Comparison of ENCODE assay signal across 15 cellular contexts in genomic region chr4:116092961-116093360, GRCh38.
DNase-seq lines count a peak whose midpoint lies in the region; ATAC-seq and TF ChIP-seq lines count a peak whose summit lies in the region.
"Had no signal": no experiment of that assay in that cellular context is flagged by ENCODE, and none has a peak within 500 bp of the region (broad histone marks: within the 10 kb centered on the region; RNA-seq: fewer than 3 reads in every experiment).

No MANE protein-coding gene starts in this region.

- H2BK5ac ChIP-seq in trophoblast cell (ENCODE audit: low read depth, low read length, poor library complexity): no peak overlapping the region

- H3K18ac ChIP-seq in trophoblast cell (ENCODE audit: low read length): no peak overlapping the region

- H3K27ac ChIP-seq in RWPE1 (no peak overlapping the region), epithelial cell of prostate (peak overlapping the region; percentile 36), trophoblast cell (ENCODE audit: low read depth, low read length) (no peak overlapping the region)
- H3K27ac ChIP-seq: BLaER1 treated with 17β-estradiol and CSF1 and Interleukin-3, amounts not matched to agents 10 nM and 100 nM; HL-60 had no signal

- no peak overlapping the region for H2BK120ac ChIP-seq in trophoblast cell (ENCODE audit: insufficient read depth, low read length, poor library complexity)

- H3K4ac ChIP-seq in trophoblast cell (ENCODE audit: low read depth, low read length): no peak overlapping the region

- H3K4me2 ChIP-seq in trophoblast cell (ENCODE audit: low read length): no peak overlapping the region
- H3K4me2 ChIP-seq: BLaER1 treated with 17β-estradiol and CSF1 and Interleukin-3, amounts not matched to agents 10 nM and 100 nM had no signal

- POLR2A ChIA-PET in RWPE1 (lab: Yijun Ruan, JAX; ENCODE audit: low non-redundant PET): no interaction called here

- H3K23ac ChIP-seq in trophoblast cell (ENCODE audit: low read length): no peak overlapping the region

- no peak overlapping the region for H2AK5ac ChIP-seq in trophoblast cell (ENCODE audit: low read length)

- H4K8ac ChIP-seq in trophoblast cell (ENCODE audit: low read depth, low read length): no peak overlapping the region

- H3K27me3 ChIP-seq in trophoblast cell (ENCODE audit: insufficient read depth, low read length): no peaks in the 10 kb centered on the region
- H3K27me3 ChIP-seq: BLaER1 treated with 17β-estradiol and CSF1 and Interleukin-3, amounts not matched to agents 10 nM and 100 nM had no signal

- TF ChIP-seq CTCF in RWPE1 (conservative IDR thresholded peaks at IDR 0.05; ENCODE audit: low read depth): no peak

- DNase-seq in HPDE6-E6E7 (ENCODE audit: extremely low spot score) (peak; percentile 19), RWPE1 (ENCODE audit: low spot score) (peak; percentile 34), epithelial cell of prostate (ENCODE audit: low read depth, low spot score) (peak; percentile 27), trophoblast cell (peak; percentile 14 to 40), HCEC 1CT (no peak)
- DNase-seq in stimulated activated CD4-positive, alpha-beta T cell treated with anti-CD3 and anti-CD28 coated beads, Interleukin-2, amount 100 ng/mL, for 48 hours: no peak
- DNase-seq: ACHN; CD4-positive, CD25-positive, alpha-beta regulatory T cell; DMS53; GF-D8; IMR-90 had no signal

- H3K79me1 ChIP-seq in trophoblast cell (ENCODE audit: low read length): no peaks in the 10 kb centered on the region

- no peak overlapping the region for H3K14ac ChIP-seq in trophoblast cell (ENCODE audit: low read length)

- H4K12ac ChIP-seq in trophoblast cell (ENCODE audit: low read depth, low read length): no peak overlapping the region

- no peak overlapping the region for H2BK12ac ChIP-seq in trophoblast cell (ENCODE audit: low read length)

- H2AFZ ChIP-seq in trophoblast cell (ENCODE audit: insufficient read depth, low read length, poor library complexity): no peak overlapping the region

- ATAC-seq in GM18498 (IDR thresholded peaks at IDR 0.05; ENCODE audit: unreplicated experiment): no peak
- ATAC-seq: HCT116 had no signal

- CTCF ChIA-PET in RWPE1 (lab: Yijun Ruan, JAX): no interaction called here

- H3K9me3 ChIP-seq in trophoblast cell (ENCODE audit: insufficient read depth, low read depth, low read length): peaks cover 2% of the 10 kb centered on the region

- no CpG with 5 or more reads among the region's 3 CpGs for WGBS in trophoblast cell (ENCODE audit: extremely low coverage, insufficient coverage, insufficient read length)

- H3K9ac ChIP-seq in trophoblast cell (ENCODE audit: low read length): no peak overlapping the region
- H3K9ac ChIP-seq: BLaER1 treated with 17β-estradiol and CSF1 and Interleukin-3, amounts not matched to agents 10 nM and 100 nM had no signal

- H4K91ac ChIP-seq in trophoblast cell (ENCODE audit: low read depth, low read length): no peak overlapping the region

- no peaks in the 10 kb centered on the region for H3K4me1 ChIP-seq in trophoblast cell (ENCODE audit: control insufficient read depth in 1 of 2, insufficient read depth in 2 of 2, low read length in 2 of 2)
- H3K4me1 ChIP-seq: BLaER1 treated with 17β-estradiol and CSF1 and Interleukin-3, amounts not matched to agents 10 nM and 100 nM had no signal

- H3K4me3 ChIP-seq in trophoblast cell (ENCODE audit: low read depth, low read length): no peak overlapping the region
- H3K4me3 ChIP-seq: BLaER1 treated with 17β-estradiol and CSF1 and Interleukin-3, amounts not matched to agents 10 nM and 100 nM had no signal

- no peaks in the 10 kb centered on the region for H3K79me2 ChIP-seq in trophoblast cell (ENCODE audit: control insufficient read depth, insufficient read depth, low read length, poor library complexity)

- H3K36me3 ChIP-seq in trophoblast cell (ENCODE audit: control insufficient read depth in 1 of 2, insufficient read depth in 2 of 2, low read length in 2 of 2): peaks cover 0 to 2% of the 10 kb centered on the region in 2 experiments
- H3K36me3 ChIP-seq: BLaER1 treated with 17β-estradiol and CSF1 and Interleukin-3, amounts not matched to agents 10 nM and 100 nM had no signal

Comparison
In these comparisons a context has a peak if more than half of its experiments do, and no peak if none do; other contexts are left out.
1. DNase-seq: peak in HPDE6-E6E7 (single experiment), RWPE1 (single experiment), epithelial cell of prostate (single experiment) and trophoblast cell (2 of 2); none in HCEC 1CT (single experiment) and stimulated activated CD4-positive, alpha-beta T cell treated with anti-CD3 and anti-CD28 coated beads, Interleukin-2, amount 100 ng/mL, for 48 hours (0 of 2).